In genomic region chr9:130765135-130766030, GRCh38 we compare ENCODE assay signal across 10 cellular contexts.
DNase-seq lines count a peak whose midpoint lies in the region; ATAC-seq and TF ChIP-seq lines count a peak whose summit lies in the region.
"Had no signal": no experiment of that assay in that cellular context is flagged by ENCODE, and none has a peak within 500 bp of the region (broad histone marks: within the 10 kb centered on the region; RNA-seq: fewer than 3 reads in every experiment).

No MANE protein-coding gene starts in this region.

- intact Hi-C loops in gastrocnemius medialis (cut with DNase I; ENCODE audit: low total_unique reads) = loop anchor here (5.0 kb wide), 1 partner anchor 53 kb away; no protein-coding TSS in a partner anchor

- peak; percentile 62 for ATAC-seq in GM18498 (IDR thresholded peaks at IDR 0.05; ENCODE audit: unreplicated experiment)
- ATAC-seq in gastrocnemius medialis = no peak
- ATAC-seq in HG03469 (IDR thresholded peaks at IDR 0.05; ENCODE audit: unreplicated experiment) = no peak

- no peaks in the 10 kb centered on the region for H3K36me3 ChIP-seq in gastrocnemius medialis

- TF ChIP-seq POLR2A in gastrocnemius medialis (IDR thresholded peaks at IDR 0.05) = no peak

- H3K4me1 ChIP-seq in gastrocnemius medialis = peaks cover 24 to 26% of the 10 kb centered on the region in 2 donors

- H3K27ac ChIP-seq in gastrocnemius medialis = no peak overlapping the region

- TF ChIP-seq CTCF in astrocyte of the spinal cord (IDR thresholded peaks at IDR 0.05; ENCODE audit: low read depth, low read length) (no peak), gastrocnemius medialis (IDR thresholded peaks at IDR 0.05 in 4 of 5, conservative IDR thresholded peaks at IDR 0.05 in 1 of 5) (no peak)

- H3K4me3 ChIP-seq in astrocyte of the spinal cord (ENCODE audit: low read depth, low read length) (no peak overlapping the region), gastrocnemius medialis (no peak overlapping the region)

- in situ Hi-C loops in astrocyte of the spinal cord (cut with HindIII; ENCODE audit: low sequenced_read_pairs) = no loop called here
- in situ Hi-C loops in gastrocnemius medialis (cut with MboI; ENCODE audit: low sequenced_read_pairs in 4 of 4) = loop anchor here in 1 of 4 donors (10.0 kb wide), 1 partner anchor 61 kb away; no protein-coding TSS in a partner anchor

- no peaks in the 10 kb centered on the region for H3K27me3 ChIP-seq in gastrocnemius medialis

- DNase-seq in HCEC 1CT = peak; percentile 54
- DNase-seq in astrocyte of the spinal cord (ENCODE audit: low read depth, low spot score) = peak; percentile 55
- peak; percentile 54 for DNase-seq in retina
- DNase-seq in gastrocnemius medialis = no peak
- DNase-seq in putamen (ENCODE audit: low spot score) = no peak
- DNase-seq: immature natural killer cell; NCI-H187; stimulated activated CD4-positive, alpha-beta T cell treated with anti-CD3 and anti-CD28 coated beads, Interleukin-2, amount 100 ng/mL, for 48 hours had no signal

- no peaks in the 10 kb centered on the region for H3K9me3 ChIP-seq in gastrocnemius medialis

Comparison
In these comparisons a context has a peak if more than half of its experiments do, and no peak if none do; other contexts are left out.
1. DNase-seq: peak in HCEC 1CT (single experiment), astrocyte of the spinal cord (single experiment) and retina (single experiment); none in gastrocnemius medialis (0 of 2) and putamen (single experiment).